ENCODE assay signal across 1 cellular context in the genomic region with DNA sequence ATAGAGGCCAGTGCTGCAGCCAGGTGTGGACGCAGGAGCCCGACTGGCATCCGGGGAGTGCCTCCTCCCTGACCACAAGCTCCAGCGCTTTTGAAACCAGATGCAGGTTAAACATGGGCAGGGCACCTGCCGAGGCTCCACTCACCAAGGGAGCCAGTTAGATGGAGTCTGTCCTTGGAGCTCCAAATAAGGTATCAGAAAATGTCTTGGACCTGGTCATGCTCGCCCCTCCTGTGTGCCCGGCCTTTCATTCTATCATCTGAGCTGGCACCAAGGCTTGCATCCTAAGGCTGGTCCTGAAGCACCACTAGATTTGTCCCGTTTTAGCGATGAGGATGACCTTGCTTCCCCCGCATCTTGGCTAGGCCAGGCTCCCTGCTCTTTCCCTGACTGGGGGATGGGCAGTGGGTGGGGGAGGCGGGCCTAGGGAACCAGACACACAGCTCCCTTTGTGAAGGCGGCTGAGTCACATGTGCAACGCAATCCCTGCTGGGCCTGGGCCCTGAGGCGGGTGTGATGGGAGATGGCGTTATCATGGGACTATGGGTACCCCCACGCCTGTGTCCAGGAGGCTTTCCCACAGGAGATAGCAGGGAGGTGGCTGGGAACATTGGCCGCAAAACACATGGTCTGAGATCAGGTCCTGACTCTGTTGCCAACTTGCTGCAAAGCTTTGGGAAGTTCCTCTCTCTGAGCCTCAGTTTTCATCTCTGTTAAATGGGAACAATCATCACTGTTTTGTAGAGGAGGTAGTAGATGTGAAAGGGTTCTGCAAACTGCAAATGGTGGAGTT.
TF ChIP-seq lines count a peak whose summit lies in the region.

No MANE protein-coding gene starts in this region.

TF ChIP-seq in HepG2, 621 proteins besides CTCF, POLR2A, EP300 and RAD21 (continued from another document):
- TF ChIP-seq, protein P1, sequence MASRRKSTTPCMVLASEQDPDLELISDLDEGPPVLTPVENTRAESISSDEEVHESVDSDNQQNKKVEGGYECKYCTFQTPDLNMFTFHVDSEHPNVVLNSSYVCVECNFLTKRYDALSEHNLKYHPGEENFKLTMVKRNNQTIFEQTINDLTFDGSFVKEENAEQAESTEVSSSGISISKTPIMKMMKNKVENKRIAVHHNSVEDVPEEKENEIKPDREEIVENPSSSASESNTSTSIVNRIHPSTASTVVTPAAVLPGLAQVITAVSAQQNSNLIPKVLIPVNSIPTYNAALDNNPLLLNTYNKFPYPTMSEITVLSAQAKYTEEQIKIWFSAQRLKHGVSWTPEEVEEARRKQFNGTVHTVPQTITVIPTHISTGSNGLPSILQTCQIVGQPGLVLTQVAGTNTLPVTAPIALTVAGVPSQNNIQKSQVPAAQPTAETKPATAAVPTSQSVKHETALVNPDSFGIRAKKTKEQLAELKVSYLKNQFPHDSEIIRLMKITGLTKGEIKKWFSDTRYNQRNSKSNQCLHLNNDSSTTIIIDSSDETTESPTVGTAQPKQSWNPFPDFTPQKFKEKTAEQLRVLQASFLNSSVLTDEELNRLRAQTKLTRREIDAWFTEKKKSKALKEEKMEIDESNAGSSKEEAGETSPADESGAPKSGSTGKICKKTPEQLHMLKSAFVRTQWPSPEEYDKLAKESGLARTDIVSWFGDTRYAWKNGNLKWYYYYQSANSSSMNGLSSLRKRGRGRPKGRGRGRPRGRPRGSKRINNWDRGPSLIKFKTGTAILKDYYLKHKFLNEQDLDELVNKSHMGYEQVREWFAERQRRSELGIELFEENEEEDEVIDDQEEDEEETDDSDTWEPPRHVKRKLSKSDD (CRISPR knock-in tag; IDR thresholded peaks at IDR 0.05; ENCODE audit: low read depth) = no peak
- TF ChIP-seq, protein P2, sequence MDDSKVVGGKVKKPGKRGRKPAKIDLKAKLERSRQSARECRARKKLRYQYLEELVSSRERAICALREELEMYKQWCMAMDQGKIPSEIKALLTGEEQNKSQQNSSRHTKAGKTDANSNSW (CRISPR knock-in tag; IDR thresholded peaks at IDR 0.05; ENCODE audit: borderline replicate concordance) = 0 out of 2 replicates have a peak, but pooled peaks have one; percentile 42
- TF ChIP-seq ZMYM2 (CRISPR knock-in tag; IDR thresholded peaks at IDR 0.05) (peak; percentile 75; the same call in 1 of the 2 replicates), ADNP (CRISPR knock-in tag; IDR thresholded peaks at IDR 0.05) (peak; percentile 97), KDM3A (CRISPR knock-in tag; IDR thresholded peaks at IDR 0.05; ENCODE audit: low read depth) (peak; percentile 66; the same call in 1 of the 2 replicates), SAP130 (CRISPR knock-in tag; IDR thresholded peaks at IDR 0.05; ENCODE audit: low read depth) (0 out of 2 replicates have a peak, but pooled peaks have one; percentile 42), ZSCAN12 (CRISPR knock-in tag; IDR thresholded peaks at IDR 0.05) (no peak), JARID2 (CRISPR knock-in tag; IDR thresholded peaks at IDR 0.05; ENCODE audit: insufficient replicate concordance) (no peak), IRF2 (CRISPR knock-in tag; IDR thresholded peaks at IDR 0.05) (no peak), HMG20B (CRISPR knock-in tag; conservative IDR thresholded peaks at IDR 0.05) (peak; percentile 63; the same call in 1 of the 2 replicates), HDAC1 (CRISPR knock-in tag; IDR thresholded peaks at IDR 0.05) (0 out of 2 replicates have a peak, but pooled peaks have one; percentile 27), ZNF235 (CRISPR knock-in tag; IDR thresholded peaks at IDR 0.05; ENCODE audit: borderline replicate concordance) (no peak), HDAC2 (CRISPR knock-in tag; IDR thresholded peaks at IDR 0.05) (0 out of 2 replicates have a peak, but pooled peaks have one; percentile 14), SMAD9 (CRISPR knock-in tag; IDR thresholded peaks at IDR 0.05) (no peak), MYC (CRISPR knock-in tag; IDR thresholded peaks at IDR 0.05; ENCODE audit: borderline replicate concordance) (peak; percentile 52; the same call in 1 of the 2 replicates), REPIN1 (CRISPR knock-in tag; IDR thresholded peaks at IDR 0.05; ENCODE audit: borderline replicate concordance, low read depth) (0 out of 2 replicates have a peak, but pooled peaks have one; percentile 32), TSC22D2 (CRISPR knock-in tag; IDR thresholded peaks at IDR 0.05; ENCODE audit: borderline replicate concordance) (no peak), TEAD3 (CRISPR knock-in tag; optimal IDR thresholded peaks at IDR 0.05; ENCODE audit: borderline replicate concordance) (peak; percentile 28), ARNTL (CRISPR knock-in tag; IDR thresholded peaks at IDR 0.05) (0 out of 2 replicates have a peak, but pooled peaks have one; percentile 23), NR2F2 (IDR thresholded peaks at IDR 0.05; ENCODE audit: borderline replicate concordance, low read depth) (no peak), ZZZ3 (CRISPR knock-in tag; IDR thresholded peaks at IDR 0.05; ENCODE audit: borderline replicate concordance) (no peak), FOXC1 (CRISPR knock-in tag; IDR thresholded peaks at IDR 0.05; ENCODE audit: borderline replicate concordance) (no peak)
- TF ChIP-seq, protein P3, sequence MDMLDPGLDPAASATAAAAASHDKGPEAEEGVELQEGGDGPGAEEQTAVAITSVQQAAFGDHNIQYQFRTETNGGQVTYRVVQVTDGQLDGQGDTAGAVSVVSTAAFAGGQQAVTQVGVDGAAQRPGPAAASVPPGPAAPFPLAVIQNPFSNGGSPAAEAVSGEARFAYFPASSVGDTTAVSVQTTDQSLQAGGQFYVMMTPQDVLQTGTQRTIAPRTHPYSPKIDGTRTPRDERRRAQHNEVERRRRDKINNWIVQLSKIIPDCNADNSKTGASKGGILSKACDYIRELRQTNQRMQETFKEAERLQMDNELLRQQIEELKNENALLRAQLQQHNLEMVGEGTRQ (IDR thresholded peaks at IDR 0.05; ENCODE audit: low read depth, low read length) = peak; percentile 70
- TF ChIP-seq, protein P3 (CRISPR knock-in tag; IDR thresholded peaks at IDR 0.05; ENCODE audit: borderline replicate concordance) = peak; percentile 38; the same call in 1 of the 2 replicates
- TF ChIP-seq, protein P4, sequence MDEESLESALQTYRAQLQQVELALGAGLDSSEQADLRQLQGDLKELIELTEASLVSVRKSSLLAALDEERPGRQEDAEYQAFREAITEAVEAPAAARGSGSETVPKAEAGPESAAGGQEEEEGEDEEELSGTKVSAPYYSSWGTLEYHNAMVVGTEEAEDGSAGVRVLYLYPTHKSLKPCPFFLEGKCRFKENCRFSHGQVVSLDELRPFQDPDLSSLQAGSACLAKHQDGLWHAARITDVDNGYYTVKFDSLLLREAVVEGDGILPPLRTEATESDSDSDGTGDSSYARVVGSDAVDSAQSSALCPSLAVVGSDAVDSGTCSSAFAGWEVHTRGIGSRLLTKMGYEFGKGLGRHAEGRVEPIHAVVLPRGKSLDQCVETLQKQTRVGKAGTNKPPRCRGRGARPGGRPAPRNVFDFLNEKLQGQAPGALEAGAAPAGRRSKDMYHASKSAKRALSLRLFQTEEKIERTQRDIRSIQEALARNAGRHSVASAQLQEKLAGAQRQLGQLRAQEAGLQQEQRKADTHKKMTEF (CRISPR knock-in tag; IDR thresholded peaks at IDR 0.05) = 0 out of 2 replicates have a peak, but pooled peaks have one; percentile 10
- TF ChIP-seq, protein P5, sequence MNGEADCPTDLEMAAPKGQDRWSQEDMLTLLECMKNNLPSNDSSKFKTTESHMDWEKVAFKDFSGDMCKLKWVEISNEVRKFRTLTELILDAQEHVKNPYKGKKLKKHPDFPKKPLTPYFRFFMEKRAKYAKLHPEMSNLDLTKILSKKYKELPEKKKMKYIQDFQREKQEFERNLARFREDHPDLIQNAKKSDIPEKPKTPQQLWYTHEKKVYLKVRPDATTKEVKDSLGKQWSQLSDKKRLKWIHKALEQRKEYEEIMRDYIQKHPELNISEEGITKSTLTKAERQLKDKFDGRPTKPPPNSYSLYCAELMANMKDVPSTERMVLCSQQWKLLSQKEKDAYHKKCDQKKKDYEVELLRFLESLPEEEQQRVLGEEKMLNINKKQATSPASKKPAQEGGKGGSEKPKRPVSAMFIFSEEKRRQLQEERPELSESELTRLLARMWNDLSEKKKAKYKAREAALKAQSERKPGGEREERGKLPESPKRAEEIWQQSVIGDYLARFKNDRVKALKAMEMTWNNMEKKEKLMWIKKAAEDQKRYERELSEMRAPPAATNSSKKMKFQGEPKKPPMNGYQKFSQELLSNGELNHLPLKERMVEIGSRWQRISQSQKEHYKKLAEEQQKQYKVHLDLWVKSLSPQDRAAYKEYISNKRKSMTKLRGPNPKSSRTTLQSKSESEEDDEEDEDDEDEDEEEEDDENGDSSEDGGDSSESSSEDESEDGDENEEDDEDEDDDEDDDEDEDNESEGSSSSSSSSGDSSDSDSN (CRISPR knock-in tag; IDR thresholded peaks at IDR 0.05) = peak; percentile 35; the same call in 1 of the 2 replicates
